In the genomic region with DNA sequence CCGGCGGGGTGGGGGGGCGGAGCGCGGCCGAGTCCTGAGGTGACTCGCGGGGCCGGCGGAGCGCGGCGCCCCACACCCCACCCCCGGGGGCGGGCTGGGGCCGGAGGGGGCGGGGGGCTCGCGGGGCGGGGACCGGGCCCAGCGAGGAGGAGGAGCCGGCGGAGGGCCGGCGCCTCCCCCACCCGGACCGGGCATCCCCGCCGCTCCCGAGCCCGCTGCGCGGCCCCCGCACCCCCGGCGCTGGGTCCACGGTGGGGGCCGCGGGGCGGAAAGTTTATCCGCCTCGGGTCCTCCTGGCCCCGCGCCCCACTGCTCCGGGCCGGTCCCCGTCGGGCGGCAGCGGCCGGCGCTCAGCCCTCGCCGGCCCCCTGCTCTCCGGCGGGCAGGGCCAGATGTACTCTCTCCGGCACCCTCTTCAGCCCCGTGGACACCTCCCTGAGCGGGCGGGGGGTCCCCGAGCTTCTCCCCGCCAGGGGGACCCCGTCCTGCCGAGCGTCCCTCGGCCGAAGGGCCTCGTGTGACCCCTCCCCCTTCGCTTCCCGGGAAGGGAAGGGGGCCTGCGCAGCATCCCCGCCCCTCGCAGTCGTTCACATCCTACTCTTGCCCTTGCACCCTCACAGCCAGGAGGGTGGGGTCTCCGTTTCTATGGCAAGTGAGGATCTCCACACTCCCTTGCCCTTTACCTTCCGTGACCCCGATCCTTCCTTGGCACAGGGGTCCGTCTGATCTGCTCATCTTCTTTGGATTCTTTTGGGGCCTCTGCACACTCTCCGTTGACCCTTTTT, we compare ENCODE assay signal across 8 cellular contexts. TPM values are rescaled to one million over a fixed set of nuclear protein-coding genes. Genes with fewer than 3 reads are reported as not detected.
DNase-seq lines count a peak whose midpoint lies in the region; ATAC-seq and TF ChIP-seq lines count a peak whose summit lies in the region.

No MANE protein-coding gene starts in this region.

- TF ChIP-seq CTCF in WERI-Rb-1 (IDR thresholded peaks at IDR 0.05; ENCODE audit: low read depth, low read length) (0 out of 2 replicates have a peak, but pooled peaks have one; percentile 16), liver (IDR thresholded peaks at IDR 0.05; ENCODE audit: low read depth, low read length, missing input control) (no peak)

- H3K4me3 ChIP-seq in WERI-Rb-1 (ENCODE audit: low read depth, low read length) (peak overlapping the region; percentile 73), liver (ENCODE audit: low read depth in 1 of 3, low read length in 3 of 3) (peak overlapping the region; percentile 70 to 93 (median 73))

- peak overlapping the region; percentile 69 for H3K27ac ChIP-seq in WERI-Rb-1
- peak overlapping the region; percentile 69 for H3K27ac ChIP-seq in cingulate gyrus (ENCODE audit: low read depth, low read length)
- peak overlapping the region; percentile 48 to 73 for H3K27ac ChIP-seq in liver (ENCODE audit: low read depth in 1 of 2, low read length in 2 of 2)

- H3K4me1 ChIP-seq in liver (ENCODE audit: control insufficient read depth in 4 of 4, insufficient read depth in 4 of 4, low read length in 3 of 4), result peaks cover 4 to 20% (median 11%) of the 10 kb centered on the region in 4 donors

- H3K27me3 ChIP-seq in WERI-Rb-1 (ENCODE audit: insufficient read depth, low read depth, severe bottlenecking), result no peaks in the 10 kb centered on the region
- no peaks in the 10 kb centered on the region for H3K27me3 ChIP-seq in liver (ENCODE audit: control insufficient read depth in 4 of 4, insufficient read depth in 4 of 4, low read length in 3 of 4)

- H3K36me3 ChIP-seq in WERI-Rb-1 (peaks cover 22% of the 10 kb centered on the region), liver (ENCODE audit: control insufficient read depth in 4 of 4, insufficient read depth in 3 of 4, low read depth in 1 of 4, low read length in 3 of 4) (no peaks in the 10 kb centered on the region)

- DNase-seq in ELF-1 (ENCODE audit: low read depth, low spot score), result peak; percentile 39
- DNase-seq in WERI-Rb-1, result peak; percentile 27
- peak in 2 of 3 experiments; percentile 19 to 47 for DNase-seq in stimulated activated CD4-positive, alpha-beta T cell treated with anti-CD3 and anti-CD28 coated beads, TNF-alpha, amount 100 ng/mL, for 24 hours (ENCODE audit: low read depth in 3 of 3)
- no peak for DNase-seq in SW480 (ENCODE audit: low spot score)

- H3K9ac ChIP-seq in liver (ENCODE audit: low read depth in 1 of 2, low read length in 2 of 2), result no peak overlapping the region

- no peak for TF ChIP-seq RAD21 in liver (IDR thresholded peaks at IDR 0.05)

- 2% methylated on average over 80 of the region's 80 CpGs for WGBS in liver

- ATAC-seq in HG03135 (IDR thresholded peaks at IDR 0.05; ENCODE audit: unreplicated experiment), result peak; percentile 13
- ATAC-seq in GM18511 (IDR thresholded peaks at IDR 0.05; ENCODE audit: unreplicated experiment), result no peak

- H3K9me3 ChIP-seq in WERI-Rb-1 (ENCODE audit: severe bottlenecking) (no peaks in the 10 kb centered on the region), liver (ENCODE audit: control insufficient read depth in 4 of 4, low read length in 3 of 4) (no peaks in the 10 kb centered on the region)

TF ChIP-seq in liver, 16 proteins besides CTCF, POLR2A, EP300 and RAD21:
- TF ChIP-seq TAF1 (conservative IDR thresholded peaks at IDR 0.05), result no peak
- no peak for TF ChIP-seq HNF4G (IDR thresholded peaks at IDR 0.05)
- TF ChIP-seq, protein P1, sequence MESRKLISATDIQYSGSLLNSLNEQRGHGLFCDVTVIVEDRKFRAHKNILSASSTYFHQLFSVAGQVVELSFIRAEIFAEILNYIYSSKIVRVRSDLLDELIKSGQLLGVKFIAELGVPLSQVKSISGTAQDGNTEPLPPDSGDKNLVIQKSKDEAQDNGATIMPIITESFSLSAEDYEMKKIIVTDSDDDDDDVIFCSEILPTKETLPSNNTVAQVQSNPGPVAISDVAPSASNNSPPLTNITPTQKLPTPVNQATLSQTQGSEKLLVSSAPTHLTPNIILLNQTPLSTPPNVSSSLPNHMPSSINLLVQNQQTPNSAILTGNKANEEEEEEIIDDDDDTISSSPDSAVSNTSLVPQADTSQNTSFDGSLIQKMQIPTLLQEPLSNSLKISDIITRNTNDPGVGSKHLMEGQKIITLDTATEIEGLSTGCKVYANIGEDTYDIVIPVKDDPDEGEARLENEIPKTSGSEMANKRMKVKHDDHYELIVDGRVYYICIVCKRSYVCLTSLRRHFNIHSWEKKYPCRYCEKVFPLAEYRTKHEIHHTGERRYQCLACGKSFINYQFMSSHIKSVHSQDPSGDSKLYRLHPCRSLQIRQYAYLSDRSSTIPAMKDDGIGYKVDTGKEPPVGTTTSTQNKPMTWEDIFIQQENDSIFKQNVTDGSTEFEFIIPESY (IDR thresholded peaks at IDR 0.05), result no peak
- TF ChIP-seq GABPA (IDR thresholded peaks at IDR 0.05 in 1 of 2, conservative IDR thresholded peaks at IDR 0.05 in 1 of 2), result no peak
- TF ChIP-seq HNF4A (conservative IDR thresholded peaks at IDR 0.05), result no peak
- no peak for TF ChIP-seq NR2F2 (IDR thresholded peaks at IDR 0.05)
- TF ChIP-seq, protein P2, sequence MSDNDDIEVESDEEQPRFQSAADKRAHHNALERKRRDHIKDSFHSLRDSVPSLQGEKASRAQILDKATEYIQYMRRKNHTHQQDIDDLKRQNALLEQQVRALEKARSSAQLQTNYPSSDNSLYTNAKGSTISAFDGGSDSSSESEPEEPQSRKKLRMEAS (IDR thresholded peaks at IDR 0.05), result no peak

RNA-seq across cellular contexts. Expression of a gene that starts 0.7 kb away (rescaled TPM):
- 10 to 100 TPM; 18.0 to 23.2 TPM for total RNA-seq in liver
- polyA plus RNA-seq in liver, result 10 to 100 TPM; 48.5 to 93.5 TPM
